Comparison of ENCODE assay signal across 25 cellular contexts in genomic region chr16:1800703-1801102, GRCh38. TPM values are rescaled to one million over a fixed set of nuclear protein-coding genes. Genes with fewer than 3 reads are reported as not detected.
"Had no signal": no experiment of that assay in that cellular context is flagged by ENCODE, and none has a peak within 500 bp of the region (broad histone marks: within the 10 kb centered on the region; RNA-seq: fewer than 3 reads in every experiment).

No MANE protein-coding gene starts in this region.

- H3K4me1 ChIP-seq: breast epithelium, esophagus squamous epithelium, gastroesophageal sphincter, testis, transverse colon had no signal

- H3K27ac Mint-ChIP-seq: activated B cell treated with CpG ODN at 0.5 μM for 24 hours; activated CD8-positive, alpha-beta memory T cell treated with anti-CD3 and anti-CD28 coated beads, Interleukin-2, amount 10 ng/mL, durations not matched to agents 7 days and 5 days; activated CD8-positive, alpha-beta T cell treated with anti-CD3 and anti-CD28 coated beads, Interleukin-2, amount 10 ng/mL, durations not matched to agents 7 days and 5 days; activated naive CD4-positive, alpha-beta T cell treated with anti-CD3 and anti-CD28 coated beads, Interleukin-2, amount 50 U/mL, for 24 hours; activated naive CD8-positive, alpha-beta T cell treated with anti-CD3 and anti-CD28 coated beads, Interleukin-2, amount 50 U/mL, for 24 hours; activated T-helper 2 cell treated with anti-CD3 and anti-CD28 coated beads, Interferon-gamma antibody, Interleukin-2, Interleukin-4, amounts not matched to agents 10 μg/mL and 5 μg/mL and 100 μg/mL, durations not matched to agents 14 hours and 24 hours and 36 hours; T-helper 17 cell had no signal

- H3K79me2 ChIP-seq: hepatocyte had no signal

- H3K4me2 ChIP-seq: hepatocyte had no signal

- H3K4me3 ChIP-seq: breast epithelium, esophagus squamous epithelium, gastroesophageal sphincter, hepatocyte, testis, transverse colon had no signal

- H2AFZ ChIP-seq: hepatocyte had no signal

- H3K9me3 Mint-ChIP-seq: activated naive CD4-positive, alpha-beta T cell treated with anti-CD3 and anti-CD28 coated beads, Interleukin-2, amount 50 U/mL, for 24 hours had no signal

- H3K9me3 ChIP-seq: testis had no signal

- DNase-seq: activated B cell treated with CpG ODN at 0.5 μM for 24 hours; activated CD8-positive, alpha-beta memory T cell treated with anti-CD3 and anti-CD28 coated beads, Interleukin-2, amount 10 ng/mL, durations not matched to agents 7 days and 5 days; activated CD8-positive, alpha-beta T cell treated with anti-CD3 and anti-CD28 coated beads, Interleukin-2, amount 10 ng/mL, durations not matched to agents 7 days and 5 days; activated naive CD8-positive, alpha-beta T cell treated with anti-CD3 and anti-CD28 coated beads, Interleukin-2, amount 50 U/mL, for 24 hours; activated T-cell treated with anti-CD3 and anti-CD28 coated beads, Interleukin-2, amount 50 U/mL, for 48 hours; amygdala; central memory CD4-positive, alpha-beta T cell; esophagus squamous epithelium; islet precursor cell; mammary epithelial cell; naive thymus-derived CD4-positive, alpha-beta T cell; stimulated activated CD4-positive, alpha-beta T cell treated with anti-CD3 and anti-CD28 coated beads, Interleukin-2, amount 100 ng/mL, for 48 hours; stimulated activated naive CD8-positive, alpha-beta T cell treated with anti-CD3 and anti-CD28 coated beads, Interleukin-15, Interleukin-2, amounts not matched to agents 100 U/mL and 50 U/mL, for 24 hours; T-helper 17 cell; testis; transverse colon had no signal

- ATAC-seq: activated CD8-positive, alpha-beta memory T cell treated with anti-CD3 and anti-CD28 coated beads, Interleukin-2, amount 10 ng/mL, durations not matched to agents 7 days and 5 days; activated CD8-positive, alpha-beta T cell treated with anti-CD3 and anti-CD28 coated beads, Interleukin-2, amount 10 ng/mL, durations not matched to agents 7 days and 5 days; activated naive CD8-positive, alpha-beta T cell treated with anti-CD3 and anti-CD28 coated beads, Interleukin-2, amount 50 U/mL, for 24 hours; gastroesophageal sphincter; naive thymus-derived CD4-positive, alpha-beta T cell; right cardiac atrium; stimulated activated naive CD8-positive, alpha-beta T cell treated with anti-CD3 and anti-CD28 coated beads, Interleukin-15, Interleukin-2, amounts not matched to agents 100 U/mL and 50 U/mL, for 24 hours; T-helper 17 cell had no signal

- FAIRE-seq: urothelium cell line had no signal

- H3K4me3 Mint-ChIP-seq: activated B cell treated with CpG ODN at 0.5 μM for 24 hours; activated CD8-positive, alpha-beta memory T cell treated with anti-CD3 and anti-CD28 coated beads, Interleukin-2, amount 10 ng/mL, durations not matched to agents 7 days and 5 days; activated CD8-positive, alpha-beta T cell treated with anti-CD3 and anti-CD28 coated beads, Interleukin-2, amount 10 ng/mL, durations not matched to agents 7 days and 5 days; activated naive CD4-positive, alpha-beta T cell treated with anti-CD3 and anti-CD28 coated beads, Interleukin-2, amount 50 U/mL, for 24 hours; activated naive CD8-positive, alpha-beta T cell treated with anti-CD3 and anti-CD28 coated beads, Interleukin-2, amount 50 U/mL, for 24 hours; naive thymus-derived CD4-positive, alpha-beta T cell; T-helper 17 cell had no signal

- H3K27me3 ChIP-seq: breast epithelium, esophagus squamous epithelium, gastroesophageal sphincter, hepatocyte, testis, transverse colon had no signal

- H3K27ac ChIP-seq: breast epithelium, epithelial cell of prostate, esophagus squamous epithelium, gastroesophageal sphincter, hepatocyte, testis, transverse colon had no signal

- H3K36me3 ChIP-seq: breast epithelium, esophagus squamous epithelium, transverse colon had no signal

- H3K4me1 Mint-ChIP-seq: activated B cell treated with CpG ODN at 0.5 μM for 24 hours; activated CD8-positive, alpha-beta memory T cell treated with anti-CD3 and anti-CD28 coated beads, Interleukin-2, amount 10 ng/mL, durations not matched to agents 7 days and 5 days; activated naive CD4-positive, alpha-beta T cell treated with anti-CD3 and anti-CD28 coated beads, Interleukin-2, amount 50 U/mL, for 24 hours; activated naive CD8-positive, alpha-beta T cell treated with anti-CD3 and anti-CD28 coated beads, Interleukin-2, amount 50 U/mL, for 24 hours had no signal

- H3K27me3 Mint-ChIP-seq: activated B cell treated with CpG ODN at 0.5 μM for 24 hours; activated CD8-positive, alpha-beta memory T cell treated with anti-CD3 and anti-CD28 coated beads, Interleukin-2, amount 10 ng/mL, durations not matched to agents 7 days and 5 days; activated naive CD4-positive, alpha-beta T cell treated with anti-CD3 and anti-CD28 coated beads, Interleukin-2, amount 50 U/mL, for 24 hours; activated naive CD8-positive, alpha-beta T cell treated with anti-CD3 and anti-CD28 coated beads, Interleukin-2, amount 50 U/mL, for 24 hours; naive thymus-derived CD4-positive, alpha-beta T cell; T-helper 17 cell had no signal

RNA-seq across cellular contexts. Expression of gene IGFALS, which starts 7.2 kb away (rescaled TPM):
- total RNA-seq: activated B cell treated with CpG ODN at 0.5 μM for 24 hours; activated CD8-positive, alpha-beta memory T cell treated with anti-CD3 and anti-CD28 coated beads, Interleukin-2, amount 10 ng/mL, durations not matched to agents 7 days and 5 days; activated T-helper 2 cell treated with anti-CD3 and anti-CD28 coated beads, Interferon-gamma antibody, Interleukin-2, Interleukin-4, amounts not matched to agents 10 μg/mL and 5 μg/mL and 100 μg/mL, durations not matched to agents 14 hours and 24 hours and 36 hours; esophagus squamous epithelium; mammary epithelial cell; right cardiac atrium; skeletal muscle tissue had no signal
- polyA plus RNA-seq: mammary epithelial cell had no signal
